Comparison of ENCODE assay signal across 18 cellular contexts in the genomic region with DNA sequence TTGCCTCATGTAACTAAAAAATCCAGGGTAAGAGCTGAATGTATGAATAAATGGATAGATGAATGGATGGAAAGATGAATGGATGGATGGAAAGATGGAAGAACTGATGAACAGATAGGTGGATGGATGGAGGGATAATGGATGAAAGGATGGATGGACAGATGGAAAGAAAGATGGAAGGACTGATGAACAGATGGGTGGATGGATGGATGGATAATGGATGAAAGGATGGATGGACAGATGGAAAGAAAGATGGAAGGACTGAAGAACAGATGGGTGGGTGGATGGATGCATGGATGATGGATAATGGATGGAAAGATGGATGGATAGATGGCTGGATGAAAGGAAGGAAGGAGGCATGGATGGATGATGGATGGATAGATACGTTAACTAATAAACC. TPM values are rescaled to one million over a fixed set of nuclear protein-coding genes. Genes with fewer than 3 reads are reported as not detected.
A peak's percentile ranks its signal among the peaks of the same experiment; 100 is the strongest.
DNase-seq lines count a peak whose midpoint lies in the region; ATAC-seq and TF ChIP-seq lines count a peak whose summit lies in the region.
"Had no signal": no experiment of that assay in that cellular context is flagged by ENCODE, and none has a peak within 500 bp of the region (broad histone marks: within the 10 kb centered on the region; RNA-seq: fewer than 3 reads in every experiment).

No MANE protein-coding gene starts in this region.

- peak overlapping the region; percentile 50; the same call in 1 of the 2 replicates for H2AFZ ChIP-seq in DND-41 (ENCODE audit: low read depth, low read length)

- H3K79me2 ChIP-seq in DND-41 (ENCODE audit: insufficient read depth, low read length) = no peaks in the 10 kb centered on the region

- WGBS in esophagus squamous epithelium, 2 donors = 74 to 83% methylated on average over 1 of the region's 1 CpG
- 94% methylated on average over 1 of the region's 1 CpG for WGBS in prostate gland

- 0 out of 2 replicates have a peak overlapping the region, but pooled peaks have one; percentile 24 for H3K9ac ChIP-seq in DND-41 (ENCODE audit: low read depth, low read length)

- H3K4me2 ChIP-seq in DND-41 (ENCODE audit: insufficient read depth, low read length) = peak overlapping the region; percentile 44; the same call in 1 of the 2 replicates

- peaks cover 24% of the 10 kb centered on the region for H3K4me1 ChIP-seq in DND-41 (ENCODE audit: insufficient read depth, low read length)
- peaks cover 29% of the 10 kb centered on the region for H3K4me1 ChIP-seq in RWPE2 (ENCODE audit: insufficient read depth, poor library complexity, severe bottlenecking)
- peaks cover 28 to 91% (median 43%) of the 10 kb centered on the region in 3 donors for H3K4me1 ChIP-seq in esophagus squamous epithelium
- H3K4me1 ChIP-seq in prostate gland (replicated peaks) = peaks cover 20% of the 10 kb centered on the region
- H3K4me1 ChIP-seq in SJCRH30 = peaks cover 11% of the 10 kb centered on the region

- H3K36me3 ChIP-seq in DND-41 (ENCODE audit: insufficient read depth, low read length) = no peaks in the 10 kb centered on the region
- H3K36me3 ChIP-seq in RWPE2 (ENCODE audit: low read depth) = no peaks in the 10 kb centered on the region
- H3K36me3 ChIP-seq in esophagus squamous epithelium = no peaks in the 10 kb centered on the region
- H3K36me3 ChIP-seq in prostate gland = no peaks in the 10 kb centered on the region
- no peaks in the 10 kb centered on the region for H3K36me3 ChIP-seq in SJCRH30
- H3K36me3 ChIP-seq in H7 (replicated peaks; ENCODE audit: control insufficient read depth, insufficient read depth, low read length) = no peaks in the 10 kb centered on the region
- H3K36me3 ChIP-seq: sigmoid colon had no signal

- TF ChIP-seq CTCF in DND-41 (IDR thresholded peaks at IDR 0.05; ENCODE audit: borderline replicate concordance, extremely low read depth, low read length, poor library complexity, severe bottlenecking) (no peak), RWPE2 (IDR thresholded peaks at IDR 0.05; ENCODE audit: poor library complexity, severe bottlenecking) (no peak), esophagus squamous epithelium (IDR thresholded peaks at IDR 0.05) (no peak), prostate gland (IDR thresholded peaks at IDR 0.05) (no peak)

- intact Hi-C loops in esophagus squamous epithelium (cut with DNase I) = no loop called here
- intact Hi-C loops in prostate gland (cut with DNase I) = no loop called here

- ATAC-seq in DND-41 (ENCODE audit: insufficient read depth, low read depth) = no peak
- ATAC-seq in RWPE2 (ENCODE audit: low read depth) = no peak
- ATAC-seq: activated CD4-positive, CD25-positive, alpha-beta regulatory T cell treated with anti-CD3 and anti-CD28 coated beads, Interleukin-2, amount 50 U/mL, for 24 hours had no signal

- DNase-seq in DND-41 (no peak), RWPE2 (ENCODE audit: low spot score) (no peak), esophagus squamous epithelium (lab: John Stamatoyannopoulos, UW) (no peak), prostate gland (ENCODE audit: low spot score) (no peak), SJCRH30 (no peak), epidermal melanocyte (ENCODE audit: insufficient read length, low spot score) (no peak), H7 (no peak)
- DNase-seq: activated CD4-positive, alpha-beta memory T cell treated with anti-CD3 and anti-CD28 coated beads, Interleukin-2, amount 10 ng/mL, durations not matched to agents 7 days and 5 days; activated gamma-delta T cell treated with Interleukin-2 at 50 U/mL for 16 hours; CD4-positive, CD25-positive, alpha-beta regulatory T cell; dermis blood vessel endothelial cell; hippocampal formation; MV-4-11; NCI-H69; substantia nigra had no signal

- H3K27ac ChIP-seq in DND-41 (ENCODE audit: low read length) = peak overlapping the region; percentile 58
- H3K27ac ChIP-seq in RWPE2 (ENCODE audit: poor library complexity, severe bottlenecking) = peak overlapping the region; percentile 46
- peak overlapping the region; percentile 84 to 94 (median 90) for H3K27ac ChIP-seq in esophagus squamous epithelium
- H3K27ac ChIP-seq in prostate gland = peak overlapping the region; percentile 79 to 80
- no peak overlapping the region for H3K27ac ChIP-seq in SJCRH30

- H4K20me1 ChIP-seq in DND-41 (ENCODE audit: insufficient read depth, low read length) = no peaks in the 10 kb centered on the region

- H3K9me3 ChIP-seq in DND-41 (ENCODE audit: insufficient read depth, low read length, severe bottlenecking) (no peaks in the 10 kb centered on the region), RWPE2 (ENCODE audit: severe bottlenecking) (no peaks in the 10 kb centered on the region), esophagus squamous epithelium (no peaks in the 10 kb centered on the region), prostate gland (no peaks in the 10 kb centered on the region), SJCRH30 (replicated peaks) (no peaks in the 10 kb centered on the region)
- H3K9me3 ChIP-seq: sigmoid colon had no signal

- TF ChIP-seq POLR2A in esophagus squamous epithelium (IDR thresholded peaks at IDR 0.05) = no peak
- TF ChIP-seq POLR2A in prostate gland (IDR thresholded peaks at IDR 0.05) = no peak

- no peaks in the 10 kb centered on the region for H3K27me3 ChIP-seq in DND-41 (ENCODE audit: insufficient read depth, low read length, poor library complexity)
- no peaks in the 10 kb centered on the region for H3K27me3 ChIP-seq in RWPE2 (ENCODE audit: insufficient read depth, poor library complexity, severe bottlenecking)
- no peaks in the 10 kb centered on the region for H3K27me3 ChIP-seq in esophagus squamous epithelium
- H3K27me3 ChIP-seq in prostate gland (replicated peaks; ENCODE audit: insufficient read depth) = no peaks in the 10 kb centered on the region
- no peaks in the 10 kb centered on the region; the same call in 1 of the 2 replicates for H3K27me3 ChIP-seq in SJCRH30
- H3K27me3 ChIP-seq in H7 (ENCODE audit: control insufficient read depth, insufficient read depth, low read length) = peaks cover 1% of the 10 kb centered on the region; the same call in 1 of the 2 replicates

- 0 out of 4 replicates have a peak overlapping the region, but pooled peaks of 1 of the 2 experiments have one; percentile 23 for H3K4me3 ChIP-seq in DND-41 (ENCODE audit: low read depth in 1 of 2, low read length in 2 of 2)
- H3K4me3 ChIP-seq in RWPE2 (ENCODE audit: severe bottlenecking) = no peak overlapping the region
- H3K4me3 ChIP-seq in esophagus squamous epithelium = no peak overlapping the region
- H3K4me3 ChIP-seq in prostate gland = no peak overlapping the region
- H3K4me3 ChIP-seq in SJCRH30 = no peak overlapping the region
- H3K4me3 ChIP-seq in H7 (ENCODE audit: insufficient read depth, low read depth, low read length) = no peak overlapping the region
- H3K4me3 ChIP-seq: lung, sigmoid colon had no signal

RNA-seq across cellular contexts. Expression of a gene that starts 11.9 kb away (rescaled TPM):
- 1 to 10 TPM; 1.9 to 3.0 (median 2.1) TPM for total RNA-seq in esophagus squamous epithelium
- total RNA-seq in prostate gland = 10 to 100 TPM in 1 of 2 donors, 1 to 10 TPM in 1; 4.3 to 26.7 TPM
- total RNA-seq in SJCRH30 (2014; rRNA removed; shearing (Covaris generic)) = not detected in 2 replicates
- total RNA-seq in H7 (2014; rRNA removed; shearing (Covaris generic)) = 2.0 and 2.1 TPM in 2 replicates
- total RNA-seq: CD4-positive, CD25-positive, alpha-beta regulatory T cell had no signal

RNA-seq across cellular contexts. Expression of a gene that starts 14.0 kb away (rescaled TPM):
- total RNA-seq in esophagus squamous epithelium (10 to 100 TPM; 29.0 to 68.5 (median 37.3) TPM), prostate gland (10 to 100 TPM; 56.3 to 62.6 TPM)
- total RNA-seq in SJCRH30 (2014; rRNA removed; shearing (Covaris generic)) = 44.7 and 62.3 TPM in 2 replicates
- 12.9 and 15.0 TPM in 2 replicates for total RNA-seq in H7 (2014; rRNA removed; shearing (Covaris generic))
